ENCODE assay signal across 34 cellular contexts in genomic region chr10:125369382-125370326, GRCh38.
"Had no signal": no experiment of that assay in that cellular context is flagged by ENCODE, and none has a peak within 500 bp of the region (broad histone marks: within the 10 kb centered on the region; RNA-seq: fewer than 3 reads in every experiment).

No MANE protein-coding gene starts in this region.

- H3K9me3 ChIP-seq: ascending aorta, breast epithelium, colonic mucosa, esophagus squamous epithelium had no signal

- H3K27ac Mint-ChIP-seq: activated B cell treated with CpG ODN at 0.5 μM for 24 hours; activated CD8-positive, alpha-beta T cell treated with anti-CD3 and anti-CD28 coated beads for 36 hours; activated naive CD4-positive, alpha-beta T cell treated with anti-CD3 and anti-CD28 coated beads, Interleukin-2, amount 10 ng/mL, durations not matched to agents 7 days and 5 days; activated naive CD4-positive, alpha-beta T cell treated with anti-CD3 and anti-CD28 coated beads, Interleukin-2, amount 50 U/mL, for 72 hours; activated naive CD8-positive, alpha-beta T cell treated with anti-CD3 and anti-CD28 coated beads, Interleukin-2, amount 10 ng/mL, durations not matched to agents 7 days and 5 days; activated T-helper 1 cell treated with anti-CD3 and anti-CD28 coated beads, Interleukin-12 subunit alpha, Interleukin-12 subunit beta, Interleukin-2, Interleukin-4 antibody, amounts not matched to agents 30 ng/mL and 10 ng/mL and 1 ng/mL, durations not matched to agents 14 hours and 24 hours and 36 hours; endodermal cell; T-helper 17 cell; T-helper 2 cell treated with Interferon-gamma antibody and Interleukin-4, amounts not matched to agents 5 μg/mL and 100 μg/mL, for 36 hours had no signal

- H3K4me1 ChIP-seq: ascending aorta, breast epithelium, colonic mucosa, esophagus squamous epithelium, gastroesophageal sphincter, heart right ventricle had no signal

- H3K27ac ChIP-seq: ascending aorta, breast epithelium, cardiac muscle cell, colonic mucosa, dorsolateral prefrontal cortex, epithelial cell of prostate, esophagus squamous epithelium, gastroesophageal sphincter, heart right ventricle, WERI-Rb-1 had no signal

- H3K27me3 ChIP-seq: ascending aorta, cardiac muscle cell, colonic mucosa had no signal

- H3K4me1 Mint-ChIP-seq: activated B cell treated with CpG ODN at 0.5 μM for 24 hours; activated naive CD4-positive, alpha-beta T cell treated with anti-CD3 and anti-CD28 coated beads, Interleukin-2, amount 10 ng/mL, durations not matched to agents 7 days and 5 days; activated naive CD8-positive, alpha-beta T cell treated with anti-CD3 and anti-CD28 coated beads, Interleukin-2, amount 10 ng/mL, durations not matched to agents 7 days and 5 days; endodermal cell; T-helper 17 cell had no signal

- H3K36me3 Mint-ChIP-seq: activated naive CD4-positive, alpha-beta T cell treated with anti-CD3 and anti-CD28 coated beads, Interleukin-2, amount 10 ng/mL, durations not matched to agents 7 days and 5 days; activated naive CD4-positive, alpha-beta T cell treated with anti-CD3 and anti-CD28 coated beads, Interleukin-2, amount 50 U/mL, for 72 hours; activated naive CD8-positive, alpha-beta T cell treated with anti-CD3 and anti-CD28 coated beads, Interleukin-2, amount 10 ng/mL, durations not matched to agents 7 days and 5 days; brain had no signal

- H3K36me3 ChIP-seq: ascending aorta, breast epithelium, cardiac muscle cell, colonic mucosa, esophagus squamous epithelium, gastroesophageal sphincter, heart right ventricle, WERI-Rb-1 had no signal

- ATAC-seq: activated CD4-positive, CD25-positive, alpha-beta regulatory T cell treated with anti-CD3 and anti-CD28 coated beads, Interleukin-2, amount 50 U/mL, for 24 hours; activated CD8-positive, alpha-beta T cell treated with anti-CD3 and anti-CD28 coated beads for 36 hours; activated naive CD4-positive, alpha-beta T cell treated with anti-CD3 and anti-CD28 coated beads, Interleukin-2, amount 50 U/mL, for 72 hours; gastroesophageal sphincter; heart right ventricle; T-helper 17 cell had no signal

- H3K9me3 Mint-ChIP-seq: activated naive CD4-positive, alpha-beta T cell treated with anti-CD3 and anti-CD28 coated beads, Interleukin-2, amount 10 ng/mL, durations not matched to agents 7 days and 5 days; activated naive CD8-positive, alpha-beta T cell treated with anti-CD3 and anti-CD28 coated beads, Interleukin-2, amount 10 ng/mL, durations not matched to agents 7 days and 5 days; activated T-helper 1 cell treated with anti-CD3 and anti-CD28 coated beads, Interleukin-12 subunit alpha, Interleukin-12 subunit beta, Interleukin-2, Interleukin-4 antibody, amounts not matched to agents 30 ng/mL and 10 ng/mL and 1 ng/mL, durations not matched to agents 14 hours and 24 hours and 36 hours; endodermal cell; T-helper 2 cell treated with Interferon-gamma antibody and Interleukin-4, amounts not matched to agents 5 μg/mL and 100 μg/mL, for 36 hours had no signal

- H3K4me3 Mint-ChIP-seq: activated B cell treated with CpG ODN at 0.5 μM for 24 hours; activated CD8-positive, alpha-beta T cell treated with anti-CD3 and anti-CD28 coated beads for 36 hours; activated naive CD4-positive, alpha-beta T cell treated with anti-CD3 and anti-CD28 coated beads, Interleukin-2, amount 10 ng/mL, durations not matched to agents 7 days and 5 days; activated naive CD8-positive, alpha-beta T cell treated with anti-CD3 and anti-CD28 coated beads, Interleukin-2, amount 10 ng/mL, durations not matched to agents 7 days and 5 days; activated T-helper 1 cell treated with anti-CD3 and anti-CD28 coated beads, Interleukin-12 subunit alpha, Interleukin-12 subunit beta, Interleukin-2, Interleukin-4 antibody, amounts not matched to agents 30 ng/mL and 10 ng/mL and 1 ng/mL, durations not matched to agents 14 hours and 24 hours and 36 hours; brain; endodermal cell; T-helper 17 cell; T-helper 2 cell treated with Interferon-gamma antibody and Interleukin-4, amounts not matched to agents 5 μg/mL and 100 μg/mL, for 36 hours had no signal

- H3K4me3 ChIP-seq: ascending aorta, breast epithelium, cardiac muscle cell, colonic mucosa, dorsolateral prefrontal cortex, esophagus squamous epithelium, gastroesophageal sphincter, heart right ventricle had no signal

- DNase-seq: activated B cell treated with CpG ODN at 0.5 μM for 24 hours; activated CD4-positive, alpha-beta T cell treated with anti-CD3 and anti-CD28 coated beads for 48 hours; activated CD4-positive, alpha-beta T cell treated with anti-CD3 and anti-CD28 coated beads, Interleukin-2, amount 50 U/mL, for 1 hour; activated CD4-positive, alpha-beta T cell treated with anti-CD3 and anti-CD28 coated beads, Interleukin-2, amount 50 U/mL, for 48 hours; activated CD8-positive, alpha-beta memory T cell treated with anti-CD3 and anti-CD28 coated beads for 24 hours; activated CD8-positive, alpha-beta T cell treated with anti-CD3 and anti-CD28 coated beads for 36 hours; activated gamma-delta T cell; activated naive CD4-positive, alpha-beta T cell; activated naive CD4-positive, alpha-beta T cell treated with anti-CD3 and anti-CD28 coated beads, Interleukin-2, amount 10 ng/mL, durations not matched to agents 7 days and 5 days; activated naive CD8-positive, alpha-beta T cell treated with anti-CD3 and anti-CD28 coated beads, Interleukin-2, amount 10 ng/mL, durations not matched to agents 7 days and 5 days; activated T-cell treated with anti-CD3 and anti-CD28 coated beads, Interleukin-2, amount 50 U/mL, for 48 hours; central memory CD4-positive, alpha-beta T cell; cerebellar nuclear complex; dorsolateral prefrontal cortex; effector memory CD4-positive, alpha-beta T cell; esophagus squamous epithelium; foreskin melanocyte; heart right ventricle; T-helper 1 cell; T-helper 17 cell; T1000; WERI-Rb-1 had no signal

- H3K27me3 Mint-ChIP-seq: activated naive CD4-positive, alpha-beta T cell treated with anti-CD3 and anti-CD28 coated beads, Interleukin-2, amount 10 ng/mL, durations not matched to agents 7 days and 5 days had no signal
